In genomic region chr20:56805313-56805712, GRCh38 we compare ENCODE assay signal across 1 cellular context.
TF ChIP-seq lines count a peak whose summit lies in the region.

No MANE protein-coding gene starts in this region.

TF ChIP-seq in HepG2, 621 proteins besides CTCF, POLR2A, EP300 and RAD21 (continued from another document):
- TF ChIP-seq E2F2 (CRISPR knock-in tag; IDR thresholded peaks at IDR 0.05; ENCODE audit: borderline replicate concordance), result no peak
- 0 out of 2 replicates have a peak, but pooled peaks have one; percentile 62 for TF ChIP-seq ATM (IDR thresholded peaks at IDR 0.05; ENCODE audit: borderline replicate concordance)
- TF ChIP-seq NCOR1 (IDR thresholded peaks at IDR 0.05; ENCODE audit: borderline replicate concordance, low read length), result no peak
- no peak for TF ChIP-seq HOXA9 (CRISPR knock-in tag; IDR thresholded peaks at IDR 0.05; ENCODE audit: borderline replicate concordance)
- 0 out of 2 replicates have a peak, but pooled peaks have one; percentile 11 for TF ChIP-seq FOXP1 (IDR thresholded peaks at IDR 0.05)
- TF ChIP-seq FOXP1 (CRISPR knock-in tag; IDR thresholded peaks at IDR 0.05), result no peak
- TF ChIP-seq PLRG1 (conservative IDR thresholded peaks at IDR 0.05), result 0 out of 2 replicates have a peak, but pooled peaks have one; percentile 44
- no peak for TF ChIP-seq PRDM4 (CRISPR knock-in tag; IDR thresholded peaks at IDR 0.05; ENCODE audit: borderline replicate concordance)
- TF ChIP-seq ZMYM4 (CRISPR knock-in tag; IDR thresholded peaks at IDR 0.05), result no peak
- no peak for TF ChIP-seq SSRP1 (CRISPR knock-in tag; IDR thresholded peaks at IDR 0.05)
- TF ChIP-seq BRCA1 (CRISPR knock-in tag; IDR thresholded peaks at IDR 0.05), result no peak
- TF ChIP-seq NONO (IDR thresholded peaks at IDR 0.05), result 0 out of 2 replicates have a peak, but pooled peaks have one; percentile 68
- TF ChIP-seq NONO (CRISPR knock-in tag; conservative IDR thresholded peaks at IDR 0.05), result no peak
- 0 out of 2 replicates have a peak, but pooled peaks have one; percentile 15 for TF ChIP-seq FOXA1 (IDR thresholded peaks at IDR 0.05)
- no peak for TF ChIP-seq FOXA1 (CRISPR knock-in tag; IDR thresholded peaks at IDR 0.05)
- TF ChIP-seq JUNB (CRISPR knock-in tag; IDR thresholded peaks at IDR 0.05; ENCODE audit: borderline replicate concordance), result no peak
- TF ChIP-seq SOX6 (IDR thresholded peaks at IDR 0.05), result 0 out of 2 replicates have a peak, but pooled peaks have one; percentile 45
- TF ChIP-seq SOX6 (CRISPR knock-in tag; IDR thresholded peaks at IDR 0.05), result no peak
- TF ChIP-seq SP5 (CRISPR knock-in tag; IDR thresholded peaks at IDR 0.05; ENCODE audit: borderline replicate concordance, low read depth), result no peak
- peak; percentile 40 for TF ChIP-seq PHB2 (IDR thresholded peaks at IDR 0.05; ENCODE audit: partially characterized antibody)
- 0 out of 2 replicates have a peak, but pooled peaks have one; percentile 38 for TF ChIP-seq LCORL (IDR thresholded peaks at IDR 0.05)
- no peak for TF ChIP-seq LCORL (CRISPR knock-in tag; IDR thresholded peaks at IDR 0.05)
- TF ChIP-seq ZNF275 (CRISPR knock-in tag; IDR thresholded peaks at IDR 0.05; ENCODE audit: borderline replicate concordance), result no peak
- no peak for TF ChIP-seq PHF21A (CRISPR knock-in tag; IDR thresholded peaks at IDR 0.05)
- 0 out of 2 replicates have a peak, but pooled peaks have one; percentile 36 for TF ChIP-seq MNT (IDR thresholded peaks at IDR 0.05)
- peak; percentile 18 for TF ChIP-seq ZNF282 (IDR thresholded peaks at IDR 0.05; ENCODE audit: partially characterized antibody)
- no peak for TF ChIP-seq SCMH1 (CRISPR knock-in tag; IDR thresholded peaks at IDR 0.05; ENCODE audit: borderline replicate concordance)
